11 cellular contexts compared by ENCODE assay signal in the genomic region with DNA sequence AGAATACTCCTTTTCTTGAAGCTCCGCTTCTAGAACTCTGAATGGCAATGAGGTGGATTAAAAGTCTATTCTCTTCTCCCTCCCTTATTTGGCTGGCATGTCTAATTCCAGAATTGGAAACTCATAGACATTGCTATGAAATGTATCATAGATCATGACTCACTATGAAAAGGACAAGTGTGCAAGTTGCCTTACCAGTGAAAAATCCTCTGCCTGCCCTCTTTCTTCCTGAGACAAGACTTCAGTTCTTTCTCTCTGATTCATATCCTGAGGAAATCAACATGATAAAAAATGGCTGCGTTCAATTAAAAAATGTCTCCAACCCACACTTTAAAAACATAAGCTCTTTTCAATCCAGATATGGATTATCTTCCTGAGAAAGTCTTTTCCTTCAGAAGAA.
DNase-seq lines count a peak whose midpoint lies in the region; ATAC-seq and TF ChIP-seq lines count a peak whose summit lies in the region.
"Had no signal": no experiment of that assay in that cellular context is flagged by ENCODE, and none has a peak within 500 bp of the region (broad histone marks: within the 10 kb centered on the region; RNA-seq: fewer than 3 reads in every experiment).

No MANE protein-coding gene starts in this region.

- H3K27me3 Mint-ChIP-seq in T-helper 2 cell treated with Interferon-gamma antibody and Interleukin-4, amounts not matched to agents 5 μg/mL and 100 μg/mL, for 36 hours (ENCODE audit: low read depth), result no peaks in the 10 kb centered on the region

- H3K27me3 ChIP-seq in brain microvascular endothelial cell (replicated peaks), result no peaks in the 10 kb centered on the region
- no peaks in the 10 kb centered on the region for H3K27me3 ChIP-seq in right cardiac atrium (ENCODE audit: control insufficient read depth, insufficient read depth)
- no peaks in the 10 kb centered on the region for H3K27me3 ChIP-seq in thoracic aorta (replicated peaks; ENCODE audit: insufficient read depth)

- H3K4me3 ChIP-seq in brain microvascular endothelial cell (ENCODE audit: low read depth, low read length) (no peak overlapping the region), right cardiac atrium (ENCODE audit: low read length) (no peak overlapping the region), thoracic aorta (peak overlapping the region; percentile 30)

- H3K4me3 Mint-ChIP-seq in T-helper 2 cell treated with Interferon-gamma antibody and Interleukin-4, amounts not matched to agents 5 μg/mL and 100 μg/mL, for 36 hours, result no peak overlapping the region
- H3K4me3 Mint-ChIP-seq: stimulated activated effector memory CD8-positive, alpha-beta T cell treated with anti-CD3 and anti-CD28 coated beads, Interleukin-12 subunit alpha, Interleukin-12 subunit beta, amount 100 ng/mL, for 72 hours had no signal

- H3K36me3 ChIP-seq in brain microvascular endothelial cell (replicated peaks) (peaks cover 8% of the 10 kb centered on the region), thoracic aorta (no peaks in the 10 kb centered on the region)

- no peaks in the 10 kb centered on the region for H3K36me3 Mint-ChIP-seq in T-helper 2 cell treated with Interferon-gamma antibody and Interleukin-4, amounts not matched to agents 5 μg/mL and 100 μg/mL, for 36 hours (ENCODE audit: low read depth)
- H3K36me3 Mint-ChIP-seq: stimulated activated effector memory CD8-positive, alpha-beta T cell treated with anti-CD3 and anti-CD28 coated beads, Interleukin-12 subunit alpha, Interleukin-12 subunit beta, amount 100 ng/mL, for 72 hours had no signal

- H3K4me1 Mint-ChIP-seq in T-helper 2 cell treated with Interferon-gamma antibody and Interleukin-4, amounts not matched to agents 5 μg/mL and 100 μg/mL, for 36 hours (ENCODE audit: low read depth), result no peaks in the 10 kb centered on the region
- H3K4me1 Mint-ChIP-seq: stimulated activated effector memory CD8-positive, alpha-beta T cell treated with anti-CD3 and anti-CD28 coated beads, Interleukin-12 subunit alpha, Interleukin-12 subunit beta, amount 100 ng/mL, for 72 hours had no signal

- H3K9me3 ChIP-seq in right cardiac atrium (ENCODE audit: control insufficient read depth, low read length) (no peaks in the 10 kb centered on the region), thoracic aorta (peaks cover 14% of the 10 kb centered on the region)

- H3K27ac Mint-ChIP-seq in T-helper 2 cell treated with Interferon-gamma antibody and Interleukin-4, amounts not matched to agents 5 μg/mL and 100 μg/mL, for 36 hours, result no peak overlapping the region
- H3K27ac Mint-ChIP-seq: stimulated activated effector memory CD8-positive, alpha-beta T cell treated with anti-CD3 and anti-CD28 coated beads, Interleukin-12 subunit alpha, Interleukin-12 subunit beta, amount 100 ng/mL, for 72 hours had no signal

- in situ Hi-C loops in brain microvascular endothelial cell (cut with HindIII; ENCODE audit: low pct_ligation_motif_present, low sequenced_read_pairs), result no loop called here

- ATAC-seq in right cardiac atrium, result peak; percentile 69 to 86
- peak; percentile 95 for ATAC-seq in thoracic aorta (ENCODE audit: insufficient number of reproducible peaks, low FRiP score, low read depth)
- ATAC-seq: stimulated activated effector memory CD8-positive, alpha-beta T cell treated with anti-CD3 and anti-CD28 coated beads, Interleukin-12 subunit alpha, Interleukin-12 subunit beta, amount 100 ng/mL, for 72 hours had no signal

- H3K27ac ChIP-seq in brain microvascular endothelial cell (peak overlapping the region; percentile 86), right cardiac atrium (ENCODE audit: low read length) (no peak overlapping the region), thoracic aorta (peak overlapping the region; percentile 87 to 95)
- H3K27ac ChIP-seq: HL-60, parathyroid adenoma had no signal

- DNase-seq in HS-27A (ENCODE audit: low read depth) (peak; percentile 90), brain microvascular endothelial cell (peak; percentile 92), right cardiac atrium (no peak), thoracic aorta (ENCODE audit: low spot score) (no peak), amygdala (lab: John Stamatoyannopoulos, UW) (no peak), NCI-H1930 (lab: John Stamatoyannopoulos, UW) (no peak), DMS 273 (lab: John Stamatoyannopoulos, UW; ENCODE audit: unreplicated experiment) (no peak)
- no peak for DNase-seq in T-helper 2 cell treated with Interferon-gamma antibody and Interleukin-4, amounts not matched to agents 5 μg/mL and 100 μg/mL, for 36 hours (ENCODE audit: low spot score)

- WGBS in right cardiac atrium, result 47% methylated on average over 2 of the region's 2 CpGs

- no peaks in the 10 kb centered on the region for H3K9me3 Mint-ChIP-seq in T-helper 2 cell treated with Interferon-gamma antibody and Interleukin-4, amounts not matched to agents 5 μg/mL and 100 μg/mL, for 36 hours

- intact Hi-C loops in right cardiac atrium (cut with DNase I), result no loop called here

- H3K4me1 ChIP-seq in right cardiac atrium (ENCODE audit: control insufficient read depth, insufficient read depth, low read length), result peaks cover 4% of the 10 kb centered on the region
- H3K4me1 ChIP-seq in thoracic aorta (ENCODE audit: control insufficient read depth in 1 of 2, low read depth in 2 of 2), result peaks cover 24 to 61% of the 10 kb centered on the region in 2 donors
- H3K4me1 ChIP-seq: parathyroid adenoma had no signal

- TF ChIP-seq CTCF in brain microvascular endothelial cell (IDR thresholded peaks at IDR 0.05; ENCODE audit: low read depth, low read length, missing control alignments) (no peak), thoracic aorta (IDR thresholded peaks at IDR 0.05) (no peak)

Comparison
In these comparisons a context has a peak if more than half of its experiments do, and no peak if none do; other contexts are left out.
1. DNase-seq: peak in HS-27A (single experiment) and brain microvascular endothelial cell (single experiment); none in right cardiac atrium (0 of 3), thoracic aorta (single experiment), T-helper 2 cell treated with Interferon-gamma antibody and Interleukin-4, amounts not matched to agents 5 μg/mL and 100 μg/mL, for 36 hours (single experiment), amygdala (0 of 56), NCI-H1930 (0 of 2) and DMS 273 (single experiment).